In the genomic region with DNA sequence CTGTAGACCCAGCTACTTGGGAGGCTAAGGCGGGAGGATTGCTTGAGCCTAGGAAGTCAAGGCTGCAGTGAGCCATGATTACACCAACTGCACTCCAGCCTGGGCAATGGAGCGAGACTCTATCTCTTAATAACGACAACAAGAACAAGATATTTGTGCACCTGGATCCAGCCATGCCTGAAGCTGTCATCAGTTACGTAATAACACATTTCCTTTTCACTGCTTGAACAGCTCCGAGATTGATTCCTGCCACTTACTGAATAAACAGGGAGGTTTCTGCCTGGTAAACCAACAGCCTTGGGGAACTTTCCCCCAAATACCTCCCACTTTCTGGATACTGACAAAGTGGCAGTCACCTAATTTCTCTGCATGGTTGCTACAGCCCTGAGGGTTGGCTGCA, we compare ENCODE assay signal across 14 cellular contexts. TPM values are rescaled to one million over a fixed set of nuclear protein-coding genes. Genes with fewer than 3 reads are reported as not detected.
A peak's percentile ranks its signal among the peaks of the same experiment; 100 is the strongest.
DNase-seq lines count a peak whose midpoint lies in the region; ATAC-seq and TF ChIP-seq lines count a peak whose summit lies in the region.
"Had no signal": no experiment of that assay in that cellular context is flagged by ENCODE, and none has a peak within 500 bp of the region (broad histone marks: within the 10 kb centered on the region; RNA-seq: fewer than 3 reads in every experiment).

No MANE protein-coding gene starts in this region.

- H3K36me3 Mint-ChIP-seq in T-helper 2 cell treated with Interferon-gamma antibody and Interleukin-4, amounts not matched to agents 5 μg/mL and 100 μg/mL, for 36 hours (ENCODE audit: low read depth), result no peaks in the 10 kb centered on the region

- peaks cover 4% of the 10 kb centered on the region for H3K4me1 Mint-ChIP-seq in T-helper 2 cell treated with Interferon-gamma antibody and Interleukin-4, amounts not matched to agents 5 μg/mL and 100 μg/mL, for 36 hours (ENCODE audit: low read depth)

- no peak overlapping the region for H3K27ac Mint-ChIP-seq in T-helper 2 cell treated with Interferon-gamma antibody and Interleukin-4, amounts not matched to agents 5 μg/mL and 100 μg/mL, for 36 hours
- H3K27ac Mint-ChIP-seq: CD4-positive, alpha-beta T cell had no signal

- H2AFZ ChIP-seq in GM23248, result no peak overlapping the region

- H3K27me3 Mint-ChIP-seq in T-helper 2 cell treated with Interferon-gamma antibody and Interleukin-4, amounts not matched to agents 5 μg/mL and 100 μg/mL, for 36 hours (ENCODE audit: low read depth), result peaks cover 9% of the 10 kb centered on the region

- H3K9me3 ChIP-seq in GM23248 (ENCODE audit: low read depth) (no peaks in the 10 kb centered on the region), ascending aorta (no peaks in the 10 kb centered on the region), lung (ENCODE audit: control insufficient read depth in 2 of 2, insufficient read depth in 1 of 2, low read length in 1 of 2) (no peaks in the 10 kb centered on the region), suprapubic skin (no peaks in the 10 kb centered on the region)

- no peaks in the 10 kb centered on the region for H3K9me3 Mint-ChIP-seq in T-helper 2 cell treated with Interferon-gamma antibody and Interleukin-4, amounts not matched to agents 5 μg/mL and 100 μg/mL, for 36 hours
- H3K9me3 Mint-ChIP-seq: CD4-positive, alpha-beta T cell had no signal

- ATAC-seq in lung (ENCODE audit: insufficient read depth, low FRiP score) (no peak), HG02678 (IDR thresholded peaks at IDR 0.05; ENCODE audit: unreplicated experiment) (no peak)

- H3K27ac ChIP-seq in GM23248 (peak overlapping the region; percentile 14; the same call in 1 of the 2 replicates), ascending aorta (peak overlapping the region in 1 of 2 donors; percentile 83), lung (ENCODE audit: low read depth in 1 of 2, low read length in 1 of 2) (peak overlapping the region; percentile 47 to 82), suprapubic skin (peak overlapping the region; percentile 71)

- peaks cover 94% of the 10 kb centered on the region for H3K79me2 ChIP-seq in GM23248 (ENCODE audit: insufficient read depth)

- H3K4me1 ChIP-seq in GM23248 (ENCODE audit: insufficient read depth), result peaks cover 18% of the 10 kb centered on the region; the same call in 1 of the 2 replicates
- peaks cover 33 to 57% of the 10 kb centered on the region in 2 donors for H3K4me1 ChIP-seq in ascending aorta
- H3K4me1 ChIP-seq in lung (ENCODE audit: control insufficient read depth in 2 of 2, insufficient read depth in 2 of 2, low read length in 2 of 2), result peaks cover 0 to 23% of the 10 kb centered on the region in 2 donors
- peaks cover 62% of the 10 kb centered on the region for H3K4me1 ChIP-seq in suprapubic skin

- H3K4me3 ChIP-seq in GM23248 (no peak overlapping the region), ascending aorta (peak overlapping the region; percentile 20 to 67), lung (no peak overlapping the region), suprapubic skin (no peak overlapping the region)

- H3K4me2 ChIP-seq in GM23248 (ENCODE audit: unreplicated experiment), result no peak overlapping the region

- no peak for TF ChIP-seq POLR2A in suprapubic skin (IDR thresholded peaks at IDR 0.05)

- intact Hi-C loops in ascending aorta (cut with DNase I), result no loop called here

- no peaks in the 10 kb centered on the region for H4K20me1 ChIP-seq in GM23248 (ENCODE audit: insufficient read depth)

- WGBS in GM23248 (ENCODE audit: low coverage in 1 of 2, low lambda C conversion rate in 2 of 2, missing lambda C conversion rate in 2 of 2), 2 experiments, result 79 to 80% methylated on average over 5 of the region's 5 CpGs
- 66 to 72% methylated on average over 5 of the region's 5 CpGs for WGBS in lung, 2 donors
- WGBS in suprapubic skin, result 77% methylated on average over 5 of the region's 5 CpGs

- H3K36me3 ChIP-seq in GM23248 (ENCODE audit: low read depth) (peaks cover 17% of the 10 kb centered on the region; the same call in 1 of the 2 replicates), ascending aorta (peaks cover 30 to 50% of the 10 kb centered on the region in 2 donors), lung (ENCODE audit: control insufficient read depth in 2 of 2, insufficient read depth in 2 of 2, low read length in 2 of 2) (peaks cover 0 to 20% of the 10 kb centered on the region in 2 donors), suprapubic skin (peaks cover 21% of the 10 kb centered on the region)

- TF ChIP-seq EP300 in suprapubic skin (IDR thresholded peaks at IDR 0.05), result no peak

- in situ Hi-C loops in GM23248 (cut with MboI), result no loop called here

- H3K9ac ChIP-seq in GM23248, result no peak overlapping the region

- no peaks in the 10 kb centered on the region for H3K9me2 ChIP-seq in GM23248 (ENCODE audit: insufficient read depth)

- H3F3A ChIP-seq in GM23248 (ENCODE audit: insufficient read depth), result peaks cover 44% of the 10 kb centered on the region

- DNase-seq in GM23248, result no peak
- DNase-seq in ascending aorta (ENCODE audit: low spot score in 2 of 2), result no peak
- no peak for DNase-seq in lung (ENCODE audit: low spot score)
- no peak for DNase-seq in suprapubic skin (ENCODE audit: low spot score in 2 of 2)
- no peak for DNase-seq in T-helper 2 cell treated with Interferon-gamma antibody and Interleukin-4, amounts not matched to agents 5 μg/mL and 100 μg/mL, for 36 hours (ENCODE audit: low spot score)
- no peak for DNase-seq in OCI-M1 (lab: John Stamatoyannopoulos, UW)
- DNase-seq: activated CD4-positive, CD25-positive, alpha-beta regulatory T cell treated with anti-CD3 and anti-CD28 coated beads, Interleukin-2, amount 50 U/mL, for 72 hours; CD4-positive, alpha-beta T cell; midbrain; NCI-H1092 treated with DMSO at 0.1 percent for 48 hours; stimulated activated CD4-positive, alpha-beta T cell treated with anti-CD3 and anti-CD28 coated beads, Interleukin-1b, Interleukin-23, amount 100 ng/mL, for 48 hours had no signal

- no peak overlapping the region for H3K4me3 Mint-ChIP-seq in T-helper 2 cell treated with Interferon-gamma antibody and Interleukin-4, amounts not matched to agents 5 μg/mL and 100 μg/mL, for 36 hours
- H3K4me3 Mint-ChIP-seq: CD4-positive, alpha-beta T cell had no signal

- H3K27me3 ChIP-seq in GM23248 (replicated peaks; ENCODE audit: insufficient read depth), result no peaks in the 10 kb centered on the region
- H3K27me3 ChIP-seq in ascending aorta, result no peaks in the 10 kb centered on the region
- no peaks in the 10 kb centered on the region for H3K27me3 ChIP-seq in lung (ENCODE audit: control insufficient read depth, insufficient read depth)
- no peaks in the 10 kb centered on the region for H3K27me3 ChIP-seq in suprapubic skin

- TF ChIP-seq CTCF in ascending aorta (IDR thresholded peaks at IDR 0.05), result no peak
- no peak for TF ChIP-seq CTCF in lung (IDR thresholded peaks at IDR 0.05; ENCODE audit: control extremely low read depth, extremely low read depth)
- no peak for TF ChIP-seq CTCF in suprapubic skin (IDR thresholded peaks at IDR 0.05)

RNA-seq across cellular contexts. Expression of gene KANK2, which starts 5.4 kb away (rescaled TPM):
- 215 and 278 TPM in 2 replicates for total RNA-seq in GM23248 (2014; rRNA removed; shearing (Covaris generic))
- polyA plus RNA-seq in GM23248 (2016; fragmentation: Nextera tagmentation; extraction: Ambion mirVana) (76.3 and 77.1 TPM in 2 replicates), lung (10 to 100 TPM; 90.1 to 96.8 TPM)
- total RNA-seq in ascending aorta (572 TPM), lung (100 to 1,000 TPM; 129 to 164 TPM), suprapubic skin (10 to 100 TPM; 42.5 to 75.5 (median 65.1) TPM)
- total RNA-seq: CD4-positive, alpha-beta T cell had no signal

RNA-seq across cellular contexts. Expression of gene SPC24, which starts 36.4 kb away (rescaled TPM):
- total RNA-seq in GM23248 (2014; rRNA removed; shearing (Covaris generic)), result 9.5 and 19.8 TPM in 2 replicates
- polyA plus RNA-seq in GM23248 (2016; fragmentation: Nextera tagmentation; extraction: Ambion mirVana) (14.8 and 16.2 TPM in 2 replicates), lung (1 to 10 TPM; 1.3 to 6.5 TPM)
- total RNA-seq in ascending aorta (1.1 TPM), lung (1 to 10 TPM; 2.5 to 5.3 TPM), suprapubic skin (1 to 10 TPM; 1.8 to 4.0 (median 3.7) TPM)

RNA-seq across cellular contexts. Expression of gene ANGPTL8, which starts 47.5 kb away (rescaled TPM):
- total RNA-seq in GM23248 (2014; rRNA removed; shearing (Covaris generic)), result 1.7 TPM in 1 of 2 replicates, not detected in the other
- polyA plus RNA-seq in GM23248 (2016; fragmentation: Nextera tagmentation; extraction: Ambion mirVana) (not detected in 2 replicates), lung (1 to 10 TPM in 1 of 2 donors, under 1 TPM in 1; 0.19 to 1.0 TPM)
- total RNA-seq in ascending aorta (not detected), lung (not detected), suprapubic skin (not detected)
- total RNA-seq: CD4-positive, alpha-beta T cell; cerebellum; IMR-90 had no signal
- polyA plus RNA-seq: IMR-90 had no signal

Comparison
In these comparisons a context has a peak if more than half of its experiments do, and no peak if none do; other contexts are left out.
1. H3K4me3 ChIP-seq: peak in ascending aorta (2 of 2); none in GM23248 (single experiment), lung (single experiment) and suprapubic skin (single experiment).